Comparison of ENCODE assay signal across 13 cellular contexts in genomic region chr2:28663359-28663758, GRCh38.
A peak's percentile ranks its signal among the peaks of the same experiment; 100 is the strongest.
DNase-seq lines count a peak whose midpoint lies in the region; ATAC-seq, FAIRE-seq and TF ChIP-seq lines count a peak whose summit lies in the region.
"Had no signal": no experiment of that assay in that cellular context is flagged by ENCODE, and none has a peak within 500 bp of the region (broad histone marks: within the 10 kb centered on the region; RNA-seq: fewer than 3 reads in every experiment).

No MANE protein-coding gene starts in this region.

- H3K36me3 ChIP-seq in Peyer's patch = no peaks in the 10 kb centered on the region

- H3K4me3 ChIP-seq in AG04449 (ENCODE audit: low read depth, low read length) (no peak overlapping the region), Peyer's patch (no peak overlapping the region)
- H3K4me3 ChIP-seq: skin epidermis had no signal

- TF ChIP-seq POLR2A in Peyer's patch (IDR thresholded peaks at IDR 0.05) = no peak

- TF ChIP-seq CTCF in AG04449 (IDR thresholded peaks at IDR 0.05; ENCODE audit: insufficient read depth, low read length, missing control alignments) = peak; percentile 52
- peak in 1 of 6 experiments; percentile 17 for TF ChIP-seq CTCF in Peyer's patch (IDR thresholded peaks at IDR 0.05)

- peaks cover 0 to 55% (median 4%) of the 10 kb centered on the region in 4 donors for H3K4me1 ChIP-seq in Peyer's patch

- CTCF ChIA-PET in AG04449 (lab: Yijun Ruan, JAX) = interaction anchor here (0.7 to 2.5 kb wide), 10 partner anchors 10 to 157 kb away, joined by 3 to 7 read pairs (median 4); partner anchors contain the start of gene PPP1CB

- FAIRE-seq in frontal cortex (lab: Jason Lieb, UNC) = no peak

- POLR2A ChIA-PET in AG04449 (lab: Yijun Ruan, JAX) = interaction anchor here (0.8 to 1.1 kb wide), 2 partner anchors 11 to 88 kb away, joined by 3 to 5 read pairs; partner anchors contain the start of gene PPP1CB

- H3K27me3 ChIP-seq in Peyer's patch = no peaks in the 10 kb centered on the region

- ATAC-seq in GM21528 (IDR thresholded peaks at IDR 0.05; ENCODE audit: low FRiP score, unreplicated experiment) = no peak

- DNase-seq in AG04449 (ENCODE audit: low read depth, low spot score) (no peak), Peyer's patch (no peak), epithelial cell of prostate (ENCODE audit: low read depth, low spot score) (no peak), myocyte (ENCODE audit: low read depth) (peak; percentile 61), frontal cortex (ENCODE audit: low spot score in 2 of 2) (no peak), DMS153 (lab: John Stamatoyannopoulos, UW) (no peak), NCI-H748 (lab: John Stamatoyannopoulos, UW; ENCODE audit: unreplicated experiment) (no peak)
- DNase-seq: activated CD4-positive, alpha-beta T cell treated with anti-CD3 and anti-CD28 coated beads for 4 hours; CD4-positive, alpha-beta memory T cell; immature natural killer cell; NCI-H82 had no signal

- H3K27ac ChIP-seq in Peyer's patch (peak overlapping the region in 3 of 4 donors; percentile 65 to 91 (median 82)), epithelial cell of prostate (peak overlapping the region; percentile 83)

- no peaks in the 10 kb centered on the region for H3K9me3 ChIP-seq in Peyer's patch
